16 cellular contexts compared by ENCODE assay signal in the genomic region with DNA sequence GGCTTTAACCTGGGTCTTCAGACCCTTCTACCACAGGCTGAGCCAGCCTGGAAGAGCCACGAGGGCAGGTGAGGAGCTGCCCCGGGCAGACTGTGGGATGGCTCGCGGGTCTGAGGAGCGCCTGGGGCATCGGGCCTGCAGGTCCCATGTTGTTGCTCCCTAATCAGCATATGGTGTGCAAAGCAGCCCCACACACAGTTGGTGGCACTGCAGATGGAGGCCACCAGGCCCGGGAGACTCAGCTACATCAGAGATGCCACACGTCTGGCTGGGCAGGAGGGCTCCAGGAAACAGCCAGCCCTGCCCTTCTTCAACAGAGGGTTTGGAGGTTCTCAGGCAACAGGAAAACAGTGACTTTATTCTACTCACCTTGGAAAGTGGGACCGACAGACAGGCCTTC.
"Had no signal": no experiment of that assay in that cellular context is flagged by ENCODE, and none has a peak within 500 bp of the region (broad histone marks: within the 10 kb centered on the region; RNA-seq: fewer than 3 reads in every experiment).

No MANE protein-coding gene starts in this region.

- ATAC-seq: left cardiac atrium had no signal

- DNase-seq: activated CD4-positive, CD25-positive, alpha-beta regulatory T cell treated with anti-CD3 and anti-CD28 coated beads, Interleukin-2, amount 50 U/mL, for 72 hours; activated naive CD4-positive, alpha-beta T cell treated with anti-CD3 and anti-CD28 coated beads, Interleukin-2, amount 50 U/mL, for 16 hours; amniotic stem cell; central memory CD4-positive, alpha-beta T cell; cortex of kidney; effector CD8-positive, alpha-beta T cell; left cardiac atrium; mesendoderm; nephron progenitor cell; SHP77 treated with DMSO at 0.1 percent for 48 hours; stimulated activated CD4-positive, alpha-beta T cell treated with anti-CD3 and anti-CD28 coated beads, Interleukin-12 subunit alpha, Interleukin-12 subunit beta, amount 100 ng/mL, for 4 hours; stimulated activated CD4-positive, alpha-beta T cell treated with anti-CD3 and anti-CD28 coated beads, Interleukin-2, amount 100 ng/mL, for 24 hours had no signal

- H3K4me3 ChIP-seq: ovary, tibial nerve had no signal

- H3K9me3 Mint-ChIP-seq: activated T-helper 17 cell treated with anti-CD3 and anti-CD28 coated beads, Interleukin-2, amount 50 U/mL, for 72 hours; stimulated activated effector memory CD8-positive, alpha-beta T cell treated with anti-CD3 and anti-CD28 coated beads, Interleukin-12 subunit alpha, Interleukin-12 subunit beta, amount 100 ng/mL, for 72 hours had no signal

- H3K9me3 ChIP-seq: ovary, tibial nerve had no signal

- H3K27me3 ChIP-seq: ovary, tibial nerve had no signal

- H3K36me3 ChIP-seq: ovary, tibial nerve had no signal

- H3K27ac ChIP-seq: ovary had no signal

- H3K36me3 Mint-ChIP-seq: stimulated activated effector memory CD8-positive, alpha-beta T cell treated with anti-CD3 and anti-CD28 coated beads, Interleukin-12 subunit alpha, Interleukin-12 subunit beta, amount 100 ng/mL, for 72 hours had no signal

- H3K27ac Mint-ChIP-seq: activated T-helper 17 cell treated with anti-CD3 and anti-CD28 coated beads, Interleukin-2, amount 50 U/mL, for 72 hours; nephron progenitor cell; stimulated activated effector memory CD8-positive, alpha-beta T cell treated with anti-CD3 and anti-CD28 coated beads, Interleukin-12 subunit alpha, Interleukin-12 subunit beta, amount 100 ng/mL, for 72 hours had no signal

- H3K27me3 Mint-ChIP-seq: activated T-helper 17 cell treated with anti-CD3 and anti-CD28 coated beads, Interleukin-2, amount 50 U/mL, for 72 hours had no signal

- H3K4me3 Mint-ChIP-seq: activated T-helper 17 cell treated with anti-CD3 and anti-CD28 coated beads, Interleukin-2, amount 50 U/mL, for 72 hours; nephron progenitor cell; stimulated activated effector memory CD8-positive, alpha-beta T cell treated with anti-CD3 and anti-CD28 coated beads, Interleukin-12 subunit alpha, Interleukin-12 subunit beta, amount 100 ng/mL, for 72 hours had no signal
